In genomic region chr2:182496596-182496995, GRCh38 we compare ENCODE assay signal across 2 cellular contexts.
TF ChIP-seq lines count a peak whose summit lies in the region.

No MANE protein-coding gene starts in this region.

TF ChIP-seq in IMR-90, 13 proteins besides CTCF, POLR2A, EP300 and RAD21:
- TF ChIP-seq RFX5 (IDR thresholded peaks at IDR 0.05; ENCODE audit: low read depth, low read length) (no peak), CHD1 (IDR thresholded peaks at IDR 0.05; ENCODE audit: low read depth, low read length) (no peak), MAZ (IDR thresholded peaks at IDR 0.05; ENCODE audit: borderline replicate concordance, low read depth, low read length) (no peak), MXI1 (IDR thresholded peaks at IDR 0.05; ENCODE audit: borderline replicate concordance, low read depth, low read length) (no peak), USF2 (IDR thresholded peaks at IDR 0.05; ENCODE audit: low read depth, low read length) (no peak), MAFK (IDR thresholded peaks at IDR 0.05; ENCODE audit: low read depth, low read length) (no peak), RCOR1 (IDR thresholded peaks at IDR 0.05; ENCODE audit: insufficient replicate concordance, low read length) (no peak), ELK1 (IDR thresholded peaks at IDR 0.05; ENCODE audit: borderline replicate concordance, low read depth, low read length) (no peak), FOS (IDR thresholded peaks at IDR 0.05; ENCODE audit: low read depth, low read length) (no peak), CEBPB (IDR thresholded peaks at IDR 0.05; ENCODE audit: low read depth, low read length) (no peak), SMC3 (IDR thresholded peaks at IDR 0.05; ENCODE audit: low read depth, low read length) (no peak), BHLHE40 (IDR thresholded peaks at IDR 0.05; ENCODE audit: low read depth, low read length) (no peak), NFE2L2 (IDR thresholded peaks at IDR 0.05; ENCODE audit: low read depth, low read length) (no peak)

TF ChIP-seq in H1, 55 proteins besides CTCF, POLR2A, EP300 and RAD21:
- TF ChIP-seq YY1 (IDR thresholded peaks at IDR 0.05; ENCODE audit: low read depth, low read length) = 0 out of 2 replicates have a peak, but pooled peaks have one; percentile 7
- no peak for TF ChIP-seq SP4 (IDR thresholded peaks at IDR 0.05; ENCODE audit: low read length)
